11 cellular contexts compared by ENCODE assay signal in the genomic region with DNA sequence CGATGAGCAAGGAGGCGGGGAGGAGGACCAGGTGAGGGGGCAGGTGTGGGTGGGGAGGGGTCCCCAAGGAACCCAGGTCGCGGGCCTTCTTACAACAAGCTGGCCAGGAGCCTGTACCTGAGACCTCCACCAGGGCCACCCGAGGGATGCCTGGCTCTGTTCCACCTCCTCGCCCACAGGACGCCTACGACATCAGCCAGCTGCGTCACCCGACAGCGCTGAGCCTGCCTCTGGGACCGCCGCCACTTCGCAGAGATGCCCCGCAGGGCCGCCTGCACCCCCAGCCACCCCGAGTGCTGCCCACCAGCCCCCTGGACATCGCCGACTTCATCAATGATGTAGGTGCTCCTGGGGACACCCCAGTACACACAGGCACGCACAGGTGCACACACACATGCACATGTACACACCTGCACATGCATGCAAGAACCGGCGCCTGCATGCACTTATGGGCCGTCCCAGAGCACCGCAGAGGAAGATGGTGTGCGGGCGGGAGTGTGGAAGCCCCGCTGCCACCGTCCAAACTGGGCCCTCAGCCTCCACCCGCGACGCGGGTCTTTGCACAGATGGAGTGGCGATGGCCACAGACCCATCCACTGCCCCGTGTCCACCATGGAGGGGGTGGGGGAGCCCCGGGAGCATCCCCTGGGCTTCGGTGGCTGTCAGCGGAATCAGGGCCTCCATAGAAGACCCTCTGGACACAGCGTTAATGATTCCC. TPM values are rescaled to one million over a fixed set of nuclear protein-coding genes. Genes with fewer than 3 reads are reported as not detected.
DNase-seq lines count a peak whose midpoint lies in the region; ATAC-seq and TF ChIP-seq lines count a peak whose summit lies in the region.
"Had no signal": no experiment of that assay in that cellular context is flagged by ENCODE, and none has a peak within 500 bp of the region (broad histone marks: within the 10 kb centered on the region; RNA-seq: fewer than 3 reads in every experiment).

No MANE protein-coding gene starts in this region.

- H3K36me3 Mint-ChIP-seq in activated naive CD4-positive, alpha-beta T cell treated with anti-CD3 and anti-CD28 coated beads for 36 hours (ENCODE audit: low read depth), result no peaks in the 10 kb centered on the region
- no peaks in the 10 kb centered on the region for H3K36me3 Mint-ChIP-seq in glutamatergic neuron (ENCODE audit: unreplicated experiment)
- no peaks in the 10 kb centered on the region for H3K36me3 Mint-ChIP-seq in activated T-helper 17 cell treated with anti-CD3 and anti-CD28 coated beads, Interleukin-2, amount 50 U/mL, for 72 hours (ENCODE audit: low read depth)

- no peak for TF ChIP-seq CTCF in HCT116 (IDR thresholded peaks at IDR 0.05 in 2 of 3, conservative IDR thresholded peaks at IDR 0.05 in 1 of 3; ENCODE audit: borderline replicate concordance in 1 of 3, insufficient read depth in 1 of 3, low read depth in 2 of 3, low read length in 2 of 3)
- no peak for TF ChIP-seq CTCF in glutamatergic neuron (IDR thresholded peaks at IDR 0.05; ENCODE audit: partially characterized antibody, unreplicated experiment)
- no peak for TF ChIP-seq CTCF in smooth muscle cell (IDR thresholded peaks at IDR 0.05; ENCODE audit: borderline replicate concordance, insufficient read depth, poor library complexity, severe bottlenecking)

- H3K4me3 ChIP-seq in HCT116 (replicated peaks in 1 of 2; ENCODE audit: low read depth in 1 of 2, low read length in 2 of 2) (peak overlapping the region; percentile 19 to 26; a peak in 2 of 4 replicates), smooth muscle cell (no peak overlapping the region)

- peak; percentile 11 for DNase-seq in activated naive CD4-positive, alpha-beta T cell treated with anti-CD3 and anti-CD28 coated beads for 36 hours
- no peak for DNase-seq in activated naive CD4-positive, alpha-beta T cell treated with anti-CD3 and anti-CD28 coated beads, Interleukin-2, amount 50 U/mL, for 16 hours
- DNase-seq in HCT116 (ENCODE audit: low read depth, low spot score), result no peak
- DNase-seq in glutamatergic neuron, result peak; percentile 21
- no peak for DNase-seq in smooth muscle cell (lab: John Stamatoyannopoulos, UW; ENCODE audit: unreplicated experiment)
- DNase-seq in NCI-H2171 treated with DMSO at 0.1 percent for 48 hours (lab: John Stamatoyannopoulos, UW), result no peak
- DNase-seq: NCI-H187 treated with DMSO at 0.1 percent for 48 hours; NK-92 treated with Interleukin-12 subunit alpha and Interleukin-12 subunit beta, amount 100 ng/mL, for 24 hours had no signal

- no peaks in the 10 kb centered on the region for H3K27me3 ChIP-seq in HCT116 (ENCODE audit: insufficient read depth, low read length)
- peaks cover 3% of the 10 kb centered on the region for H3K27me3 ChIP-seq in smooth muscle cell (ENCODE audit: low read depth)

- H3K4me1 Mint-ChIP-seq in activated naive CD4-positive, alpha-beta T cell treated with anti-CD3 and anti-CD28 coated beads for 36 hours (ENCODE audit: low read depth), result no peaks in the 10 kb centered on the region
- H3K4me1 Mint-ChIP-seq in glutamatergic neuron (ENCODE audit: low read depth, unreplicated experiment), result peaks cover 2% of the 10 kb centered on the region
- H3K4me1 Mint-ChIP-seq in activated T-helper 17 cell treated with anti-CD3 and anti-CD28 coated beads, Interleukin-2, amount 50 U/mL, for 72 hours, result no peaks in the 10 kb centered on the region

- TF ChIP-seq RAD21 in HCT116 (IDR thresholded peaks at IDR 0.05; ENCODE audit: low read depth), result no peak

- H3K9ac ChIP-seq in HCT116 (ENCODE audit: low read length) (peak overlapping the region; percentile 27; the same call in 1 of the 2 replicates), smooth muscle cell (ENCODE audit: low read depth) (no peak overlapping the region)

- 85% methylated on average over 26 of the region's 38 CpGs for WGBS in smooth muscle cell (ENCODE audit: low lambda C conversion rate)

- BruUV-seq in HCT116 (replicated peaks; lab: Mats Ljungman, UMichigan), result no TSS peak

- RAD21 ChIA-PET in HCT116 (lab: Charles Lee; ENCODE audit: low non-redundant PET in 1 of 2, low total read pairs in 2 of 2, uncharacterized antibody in 2 of 2, unreplicated experiment in 2 of 2), result interaction anchor here (0.7 to 1.4 kb wide), 3 partner anchors 8 to 251 kb away, joined by 5 to 8 read pairs (median 8); a partner anchor contains a TSS

- H2AFZ ChIP-seq in HCT116 (ENCODE audit: low read depth, low read length, poor library complexity, severe bottlenecking) (no peak overlapping the region), smooth muscle cell (ENCODE audit: low read depth) (no peak overlapping the region)

- intact Hi-C loops in activated naive CD4-positive, alpha-beta T cell treated with anti-CD3 and anti-CD28 coated beads for 36 hours (cut with micrococcal nuclease), result loop anchor here (1.0 to 2.0 kb wide), 2 partner anchors 8 to 741 kb away; a partner anchor contains a TSS
- intact Hi-C loops in HCT116 (cut with micrococcal nuclease), result no loop called here

- CTCF ChIA-PET in activated naive CD4-positive, alpha-beta T cell treated with anti-CD3 and anti-CD28 coated beads for 36 hours (lab: Charles Lee), result no interaction called here
- CTCF ChIA-PET in HCT116 (lab: Charles Lee), result interaction anchor here (1.4 to 1.5 kb wide), 3 partner anchors 8 to 23 kb away, joined by 3 to 14 read pairs (median 11); a partner anchor contains a TSS

- no peak overlapping the region; the same call in 1 of the 2 replicates for H3K27ac ChIP-seq in HCT116 (ENCODE audit: low read depth, low read length)
- H3K27ac ChIP-seq in smooth muscle cell (ENCODE audit: low read depth), result no peak overlapping the region

- H3K4me1 ChIP-seq in HCT116 (ENCODE audit: control insufficient read depth in 1 of 2, insufficient read depth in 2 of 2, low read length in 2 of 2), result peaks cover 0 to 16% of the 10 kb centered on the region in 2 experiments; a peak in 2 of 4 replicates
- no peaks in the 10 kb centered on the region for H3K4me1 ChIP-seq in smooth muscle cell (ENCODE audit: low read depth)

- H3K9me3 ChIP-seq in HCT116 (ENCODE audit: control insufficient read depth in 1 of 2, insufficient read depth in 1 of 2, low read depth in 1 of 2, low read length in 2 of 2) (no peaks in the 10 kb centered on the region), smooth muscle cell (replicated peaks; ENCODE audit: low read depth) (no peaks in the 10 kb centered on the region)

- H3K9me2 ChIP-seq in HCT116 (ENCODE audit: insufficient read depth), result no peaks in the 10 kb centered on the region

- no peak overlapping the region for H3K4me3 Mint-ChIP-seq in activated naive CD4-positive, alpha-beta T cell treated with anti-CD3 and anti-CD28 coated beads for 36 hours
- no peak overlapping the region for H3K4me3 Mint-ChIP-seq in glutamatergic neuron (ENCODE audit: unreplicated experiment)
- no peak overlapping the region for H3K4me3 Mint-ChIP-seq in activated T-helper 17 cell treated with anti-CD3 and anti-CD28 coated beads, Interleukin-2, amount 50 U/mL, for 72 hours
- H3K4me3 Mint-ChIP-seq: activated T-helper 1 cell treated with anti-CD3 and anti-CD28 coated beads, Interleukin-12 subunit alpha, Interleukin-12 subunit beta, Interleukin-2, Interleukin-4 antibody, amounts not matched to agents 30 ng/mL and 10 ng/mL and 1 ng/mL, durations not matched to agents 14 hours and 24 hours and 36 hours had no signal

- H3K79me2 ChIP-seq in HCT116 (ENCODE audit: insufficient read depth, low read length), result no peaks in the 10 kb centered on the region
- no peaks in the 10 kb centered on the region for H3K79me2 ChIP-seq in smooth muscle cell (ENCODE audit: low read depth)

- no peaks in the 10 kb centered on the region for H3F3A ChIP-seq in smooth muscle cell (ENCODE audit: low read depth)

- H3K4me2 ChIP-seq in HCT116 (ENCODE audit: low read length), result peak overlapping the region; percentile 72
- H3K4me2 ChIP-seq in smooth muscle cell, result peak overlapping the region; percentile 73

- no peaks in the 10 kb centered on the region for H4K20me1 ChIP-seq in HCT116 (ENCODE audit: insufficient read depth)
- H4K20me1 ChIP-seq in smooth muscle cell (ENCODE audit: low read depth), result no peaks in the 10 kb centered on the region

- TF ChIP-seq POLR2A in HCT116 (IDR thresholded peaks at IDR 0.05; ENCODE audit: borderline replicate concordance, extremely low read depth, insufficient read depth, insufficient read length), result no peak

- H3K27me3 Mint-ChIP-seq in activated naive CD4-positive, alpha-beta T cell treated with anti-CD3 and anti-CD28 coated beads for 36 hours (ENCODE audit: low read depth), result peaks cover under 1% of the 10 kb centered on the region
- peaks cover 16% of the 10 kb centered on the region for H3K27me3 Mint-ChIP-seq in glutamatergic neuron (ENCODE audit: unreplicated experiment)
- H3K27me3 Mint-ChIP-seq in activated T-helper 17 cell treated with anti-CD3 and anti-CD28 coated beads, Interleukin-2, amount 50 U/mL, for 72 hours, result no peaks in the 10 kb centered on the region

- H3K27ac Mint-ChIP-seq in activated naive CD4-positive, alpha-beta T cell treated with anti-CD3 and anti-CD28 coated beads for 36 hours, result no peak overlapping the region
- H3K27ac Mint-ChIP-seq in glutamatergic neuron (ENCODE audit: unreplicated experiment), result no peak overlapping the region
- H3K27ac Mint-ChIP-seq in activated T-helper 17 cell treated with anti-CD3 and anti-CD28 coated beads, Interleukin-2, amount 50 U/mL, for 72 hours, result no peak overlapping the region
- H3K27ac Mint-ChIP-seq: activated T-helper 1 cell treated with anti-CD3 and anti-CD28 coated beads, Interleukin-12 subunit alpha, Interleukin-12 subunit beta, Interleukin-2, Interleukin-4 antibody, amounts not matched to agents 30 ng/mL and 10 ng/mL and 1 ng/mL, durations not matched to agents 14 hours and 24 hours and 36 hours had no signal

- POLR2A ChIA-PET in HCT116 (lab: Charles Lee), result interaction anchor here (1.2 to 2.1 kb wide), 5 partner anchors 8 to 381 kb away, joined by 4 to 12 read pairs (median 9); a partner anchor contains a TSS

- no peaks in the 10 kb centered on the region for H3K36me3 ChIP-seq in HCT116 (ENCODE audit: control insufficient read depth in 1 of 2, insufficient read depth in 2 of 2, low read length in 2 of 2)
- H3K36me3 ChIP-seq in smooth muscle cell (ENCODE audit: low read depth), result no peaks in the 10 kb centered on the region

- ATAC-seq in HCT116 (no peak), HG03432 (IDR thresholded peaks at IDR 0.05; ENCODE audit: unreplicated experiment) (no peak)
- no peak for ATAC-seq in activated T-helper 17 cell treated with anti-CD3 and anti-CD28 coated beads, Interleukin-2, amount 50 U/mL, for 72 hours (replicated peaks)

- no peaks in the 10 kb centered on the region for H3K9me3 Mint-ChIP-seq in activated naive CD4-positive, alpha-beta T cell treated with anti-CD3 and anti-CD28 coated beads for 36 hours
- H3K9me3 Mint-ChIP-seq in glutamatergic neuron (ENCODE audit: unreplicated experiment), result peaks cover 17% of the 10 kb centered on the region
- H3K9me3 Mint-ChIP-seq in activated T-helper 17 cell treated with anti-CD3 and anti-CD28 coated beads, Interleukin-2, amount 50 U/mL, for 72 hours, result no peaks in the 10 kb centered on the region
- H3K9me3 Mint-ChIP-seq: activated T-helper 1 cell treated with anti-CD3 and anti-CD28 coated beads, Interleukin-12 subunit alpha, Interleukin-12 subunit beta, Interleukin-2, Interleukin-4 antibody, amounts not matched to agents 30 ng/mL and 10 ng/mL and 1 ng/mL, durations not matched to agents 14 hours and 24 hours and 36 hours had no signal

RNA-seq across cellular contexts. Expression of a gene that starts 6.6 kb away (rescaled TPM):
- total RNA-seq in activated naive CD4-positive, alpha-beta T cell treated with anti-CD3 and anti-CD28 coated beads for 36 hours, result under 1 TPM; 0.31 to 0.64 TPM
- total RNA-seq in HCT116 (2021; ENCODE audit: unreplicated experiment) (53.7 TPM), glutamatergic neuron (ENCODE audit: unreplicated experiment) (3.9 TPM), smooth muscle cell (not detected in 2 replicates)
- polyA plus RNA-seq in HCT116 (2012), result 33.6 and 34.3 TPM in 2 replicates
- polyA plus RNA-seq in smooth muscle cell, result 0.43 TPM in 1 of 2 replicates, not detected in the other
- total RNA-seq in activated T-helper 17 cell treated with anti-CD3 and anti-CD28 coated beads, Interleukin-2, amount 50 U/mL, for 72 hours, result under 1 TPM; 0.34 to 0.65 TPM

RNA-seq across cellular contexts. Expression of a gene that starts 22.2 kb away (rescaled TPM):
- not detected for total RNA-seq in activated naive CD4-positive, alpha-beta T cell treated with anti-CD3 and anti-CD28 coated beads for 36 hours
- 3.8 TPM for total RNA-seq in HCT116 (2021; ENCODE audit: unreplicated experiment)
- polyA plus RNA-seq in HCT116 (2012), result 1.7 and 2.3 TPM in 2 replicates
- 12.6 TPM for total RNA-seq in glutamatergic neuron (ENCODE audit: unreplicated experiment)
- total RNA-seq in smooth muscle cell, result 0.36 and 0.45 TPM in 2 replicates
- polyA plus RNA-seq in smooth muscle cell, result 1.2 and 1.4 TPM in 2 replicates
- under 1 TPM; 0.15 to 0.37 TPM for total RNA-seq in activated T-helper 17 cell treated with anti-CD3 and anti-CD28 coated beads, Interleukin-2, amount 50 U/mL, for 72 hours
- total RNA-seq: activated T-helper 1 cell treated with anti-CD3 and anti-CD28 coated beads, Interleukin-12 subunit alpha, Interleukin-12 subunit beta, Interleukin-2, Interleukin-4 antibody, amounts not matched to agents 30 ng/mL and 10 ng/mL and 1 ng/mL, durations not matched to agents 14 hours and 24 hours and 36 hours had no signal

RNA-seq across cellular contexts. Expression of a gene that starts 23.8 kb away (rescaled TPM):
- 1 to 10 TPM; 3.5 to 3.6 TPM for total RNA-seq in activated naive CD4-positive, alpha-beta T cell treated with anti-CD3 and anti-CD28 coated beads for 36 hours
- 19.5 TPM for total RNA-seq in HCT116 (2021; ENCODE audit: unreplicated experiment)
- 8.8 and 9.6 TPM in 2 replicates for polyA plus RNA-seq in HCT116 (2012)
- 36.2 TPM for total RNA-seq in glutamatergic neuron (ENCODE audit: unreplicated experiment)
- total RNA-seq in smooth muscle cell, result 6.2 and 6.7 TPM in 2 replicates
- 1.6 and 3.0 TPM in 2 replicates for polyA plus RNA-seq in smooth muscle cell
- 1 to 10 TPM; 5.5 to 8.7 TPM for total RNA-seq in activated T-helper 17 cell treated with anti-CD3 and anti-CD28 coated beads, Interleukin-2, amount 50 U/mL, for 72 hours

Comparison
In these comparisons a context has a peak if more than half of its experiments do, and no peak if none do; other contexts are left out.
1. DNase-seq: peak in activated naive CD4-positive, alpha-beta T cell treated with anti-CD3 and anti-CD28 coated beads for 36 hours (single experiment) and glutamatergic neuron (single experiment); none in activated naive CD4-positive, alpha-beta T cell treated with anti-CD3 and anti-CD28 coated beads, Interleukin-2, amount 50 U/mL, for 16 hours (single experiment), HCT116 (single experiment), smooth muscle cell (single experiment) and NCI-H2171 treated with DMSO at 0.1 percent for 48 hours (single experiment).
2. RNA of a gene that starts 6.6 kb away (total RNA-seq): 53.7 TPM in HCT116 (single experiment); 3.9 TPM in glutamatergic neuron (single experiment), 0.34 to 0.65 TPM in activated T-helper 17 cell treated with anti-CD3 and anti-CD28 coated beads, Interleukin-2, amount 50 U/mL, for 72 hours, 0.31 to 0.64 TPM in activated naive CD4-positive, alpha-beta T cell treated with anti-CD3 and anti-CD28 coated beads for 36 hours and not detected in smooth muscle cell; every median in the first group is over 10 times any median in the second.